2 cellular contexts compared by ENCODE assay signal in genomic region chr7:3504384-3504783, GRCh38.
TF ChIP-seq lines count a peak whose summit lies in the region.

No MANE protein-coding gene starts in this region.

TF ChIP-seq in HepG2, 621 proteins besides CTCF, POLR2A, EP300 and RAD21:
- TF ChIP-seq MAFK (conservative IDR thresholded peaks at IDR 0.05 in 1 of 2, IDR thresholded peaks at IDR 0.05 in 1 of 2; ENCODE audit: low read length in 2 of 2) = peak; percentile 79 to 93
- no peak for TF ChIP-seq ZNF687 (CRISPR knock-in tag; IDR thresholded peaks at IDR 0.05)
- TF ChIP-seq MAFF (IDR thresholded peaks at IDR 0.05; ENCODE audit: low read depth, low read length) = peak; percentile 89

TF ChIP-seq in H1, 55 proteins besides CTCF, POLR2A, EP300 and RAD21:
- TF ChIP-seq MAFK (IDR thresholded peaks at IDR 0.05; ENCODE audit: low read depth, low read length) (peak; percentile 53; the same call in 1 of the 2 replicates), TEAD4 (IDR thresholded peaks at IDR 0.05; ENCODE audit: low read depth, low read length) (no peak)
TF ChIP-seq in H1: peak in this region for 1.
